ENCODE assay signal across 13 cellular contexts in the genomic region with DNA sequence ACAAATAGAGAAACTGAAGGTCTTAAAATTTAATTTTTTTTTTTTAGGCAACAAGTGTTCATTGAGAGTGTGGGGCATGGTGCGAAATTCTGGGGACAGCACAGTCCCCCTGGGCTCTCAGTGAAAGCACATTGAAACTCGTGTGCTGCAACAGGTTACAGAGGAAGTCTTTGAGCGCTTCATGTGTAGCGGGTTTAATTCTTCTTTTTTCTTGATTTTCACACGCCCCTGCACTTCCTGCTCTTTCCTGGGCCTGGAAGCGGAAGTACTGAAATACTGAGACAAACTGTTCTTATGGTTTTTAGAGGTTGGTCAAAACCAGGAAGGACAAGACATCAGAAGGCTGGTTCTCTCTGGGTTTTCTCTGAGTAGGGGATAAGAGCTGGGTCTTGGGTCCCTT.
A peak's percentile ranks its signal among the peaks of the same experiment; 100 is the strongest.
DNase-seq lines count a peak whose midpoint lies in the region; ATAC-seq and TF ChIP-seq lines count a peak whose summit lies in the region.
"Had no signal": no experiment of that assay in that cellular context is flagged by ENCODE, and none has a peak within 500 bp of the region (broad histone marks: within the 10 kb centered on the region; RNA-seq: fewer than 3 reads in every experiment).

No MANE protein-coding gene starts in this region.

- no peaks in the 10 kb centered on the region for H3K36me3 Mint-ChIP-seq in CD4-positive, alpha-beta T cell (ENCODE audit: low read depth)
- no peaks in the 10 kb centered on the region for H3K36me3 Mint-ChIP-seq in IgD-negative memory B cell
- no peaks in the 10 kb centered on the region for H3K36me3 Mint-ChIP-seq in activated B cell treated with CpG ODN at 0.5 μM for 24 hours (ENCODE audit: low read depth)
- H3K36me3 Mint-ChIP-seq in memory B cell, result no peaks in the 10 kb centered on the region

- peak overlapping the region; percentile 54 for H3K4me3 Mint-ChIP-seq in CD4-positive, alpha-beta T cell
- H3K4me3 Mint-ChIP-seq in IgD-negative memory B cell (peak overlapping the region in 3 of 4 donors; percentile 13 to 84 (median 21)), activated B cell treated with CpG ODN at 0.5 μM for 24 hours (peak overlapping the region; percentile 42), memory B cell (peak overlapping the region; percentile 41)

- TF ChIP-seq CTCF in CD4-positive, alpha-beta T cell (IDR thresholded peaks at IDR 0.05), result no peak
- TF ChIP-seq CTCF in activated B cell treated with CpG ODN at 0.5 μM for 24 hours (IDR thresholded peaks at IDR 0.05), result no peak

- no peaks in the 10 kb centered on the region for H3K9me3 ChIP-seq in CD4-positive, alpha-beta T cell (ENCODE audit: control insufficient read depth, low read length)
- H3K9me3 ChIP-seq: ascending aorta had no signal

- H3K27ac Mint-ChIP-seq in CD4-positive, alpha-beta T cell, result peak overlapping the region; percentile 89
- H3K27ac Mint-ChIP-seq in IgD-negative memory B cell, result peak overlapping the region; percentile 5 to 76 (median 12)
- H3K27ac Mint-ChIP-seq in activated B cell treated with CpG ODN at 0.5 μM for 24 hours, result peak overlapping the region; percentile 83
- H3K27ac Mint-ChIP-seq in memory B cell, result peak overlapping the region; percentile 65

- POLR2A ChIA-PET in CD4-positive, alpha-beta T cell (lab: Charles Lee), result interaction anchor here (0.6 to 4.6 kb wide), 4 partner anchors 20 to 216 kb away, joined by 3 to 56 read pairs (median 8); a partner anchor contains a TSS
- POLR2A ChIA-PET in activated B cell treated with CpG ODN at 0.5 μM for 24 hours (lab: Charles Lee), result interaction anchor here (0.8 to 6.8 kb wide), 9 partner anchors 9 to 319 kb away, joined by 3 to 88 read pairs (median 8); a partner anchor contains a TSS

- peaks cover 85% of the 10 kb centered on the region for H3K4me1 Mint-ChIP-seq in CD4-positive, alpha-beta T cell (ENCODE audit: low read depth)
- peaks cover 49 to 63% (median 54%) of the 10 kb centered on the region in 3 donors for H3K4me1 Mint-ChIP-seq in IgD-negative memory B cell
- H3K4me1 Mint-ChIP-seq in activated B cell treated with CpG ODN at 0.5 μM for 24 hours, result peaks cover 95% of the 10 kb centered on the region
- peaks cover 72% of the 10 kb centered on the region for H3K4me1 Mint-ChIP-seq in memory B cell

- ATAC-seq in CD4-positive, alpha-beta T cell (ENCODE audit: poor library complexity), result peak; percentile 37
- ATAC-seq in activated B cell treated with CpG ODN at 0.5 μM for 24 hours (ENCODE audit: low read depth) (peak; percentile 61), memory B cell (ENCODE audit: low read depth) (peak; percentile 89)

- DNase-seq in CD4-positive, alpha-beta T cell, result peak in 5 of 10 experiments; percentile 2 to 17 (median 3)
- DNase-seq in activated B cell treated with CpG ODN at 0.5 μM for 24 hours, result no peak
- DNase-seq in memory B cell (ENCODE audit: low spot score in 2 of 2), result peak; percentile 18 to 25
- no peak for DNase-seq in NCI-H1436 (lab: John Stamatoyannopoulos, UW)
- no peak for DNase-seq in OCI-M2 (lab: John Stamatoyannopoulos, UW; ENCODE audit: unreplicated experiment)
- DNase-seq in DMS79 (lab: John Stamatoyannopoulos, UW), result no peak
- no peak for DNase-seq in activated CD4-positive, alpha-beta T cell treated with anti-CD3 and anti-CD28 coated beads, Interleukin-2, amount 50 U/mL, for 48 hours
- DNase-seq: DMS 273 treated with DMSO at 0.1 percent for 48 hours, NCI-H1048, occipital lobe had no signal

- peak overlapping the region; percentile 13 for H3K27ac ChIP-seq in CD4-positive, alpha-beta T cell (ENCODE audit: low read depth, low read length)
- H3K27ac ChIP-seq: ascending aorta, epithelial cell of prostate had no signal

- H3K27me3 ChIP-seq in CD4-positive, alpha-beta T cell (ENCODE audit: control insufficient read depth, insufficient read depth, low read length), result no peaks in the 10 kb centered on the region
- H3K27me3 ChIP-seq: ascending aorta had no signal

- H3K9me3 Mint-ChIP-seq in CD4-positive, alpha-beta T cell, result no peaks in the 10 kb centered on the region
- peaks cover 0 to 3% (median 0%) of the 10 kb centered on the region in 3 donors for H3K9me3 Mint-ChIP-seq in IgD-negative memory B cell
- no peaks in the 10 kb centered on the region for H3K9me3 Mint-ChIP-seq in activated B cell treated with CpG ODN at 0.5 μM for 24 hours
- peaks cover 3% of the 10 kb centered on the region for H3K9me3 Mint-ChIP-seq in memory B cell

- intact Hi-C loops in CD4-positive, alpha-beta T cell (cut with DNase I, micrococcal nuclease), result loop anchor here in 1 of 2 experiments (10.0 kb wide), 1 partner anchor 122 kb away; no protein-coding TSS in a partner anchor
- intact Hi-C loops in activated B cell treated with CpG ODN at 0.5 μM for 24 hours (cut with micrococcal nuclease), result loop anchor here (2.0 to 5.0 kb wide), 3 partner anchors 40 to 322 kb away; no protein-coding TSS in a partner anchor

- no peaks in the 10 kb centered on the region for H3K27me3 Mint-ChIP-seq in CD4-positive, alpha-beta T cell
- H3K27me3 Mint-ChIP-seq in IgD-negative memory B cell (no peaks in the 10 kb centered on the region), activated B cell treated with CpG ODN at 0.5 μM for 24 hours (no peaks in the 10 kb centered on the region), memory B cell (no peaks in the 10 kb centered on the region)

- CTCF ChIA-PET in CD4-positive, alpha-beta T cell (lab: Charles Lee), result no interaction called here
- CTCF ChIA-PET in activated B cell treated with CpG ODN at 0.5 μM for 24 hours (lab: Charles Lee), result interaction anchor here (1.1 to 2.9 kb wide), 5 partner anchors 25 to 322 kb away, joined by 4 to 13 read pairs (median 5); no protein-coding TSS in a partner anchor

Comparison
In these comparisons a context has a peak if more than half of its experiments do, and no peak if none do; other contexts are left out.
1. ATAC-seq: peak in every context shown above with its lines; median percentile 89 in memory B cell; 61 in activated B cell treated with CpG ODN at 0.5 μM for 24 hours; 37 in CD4-positive, alpha-beta T cell.
2. DNase-seq: peak in memory B cell (2 of 2); none in activated B cell treated with CpG ODN at 0.5 μM for 24 hours (single experiment), NCI-H1436 (single experiment), OCI-M2 (single experiment), DMS79 (single experiment) and activated CD4-positive, alpha-beta T cell treated with anti-CD3 and anti-CD28 coated beads, Interleukin-2, amount 50 U/mL, for 48 hours (0 of 2).
3. H3K27ac Mint-ChIP-seq: peak in every context shown above with its lines; median percentile 89 in CD4-positive, alpha-beta T cell; 83 in activated B cell treated with CpG ODN at 0.5 μM for 24 hours; 65 in memory B cell; 12 in IgD-negative memory B cell.
4. Peak in every context shown above with its lines, with median percentiles within 50 percentile points of each other: H3K4me3 Mint-ChIP-seq.